In the genomic region with DNA sequence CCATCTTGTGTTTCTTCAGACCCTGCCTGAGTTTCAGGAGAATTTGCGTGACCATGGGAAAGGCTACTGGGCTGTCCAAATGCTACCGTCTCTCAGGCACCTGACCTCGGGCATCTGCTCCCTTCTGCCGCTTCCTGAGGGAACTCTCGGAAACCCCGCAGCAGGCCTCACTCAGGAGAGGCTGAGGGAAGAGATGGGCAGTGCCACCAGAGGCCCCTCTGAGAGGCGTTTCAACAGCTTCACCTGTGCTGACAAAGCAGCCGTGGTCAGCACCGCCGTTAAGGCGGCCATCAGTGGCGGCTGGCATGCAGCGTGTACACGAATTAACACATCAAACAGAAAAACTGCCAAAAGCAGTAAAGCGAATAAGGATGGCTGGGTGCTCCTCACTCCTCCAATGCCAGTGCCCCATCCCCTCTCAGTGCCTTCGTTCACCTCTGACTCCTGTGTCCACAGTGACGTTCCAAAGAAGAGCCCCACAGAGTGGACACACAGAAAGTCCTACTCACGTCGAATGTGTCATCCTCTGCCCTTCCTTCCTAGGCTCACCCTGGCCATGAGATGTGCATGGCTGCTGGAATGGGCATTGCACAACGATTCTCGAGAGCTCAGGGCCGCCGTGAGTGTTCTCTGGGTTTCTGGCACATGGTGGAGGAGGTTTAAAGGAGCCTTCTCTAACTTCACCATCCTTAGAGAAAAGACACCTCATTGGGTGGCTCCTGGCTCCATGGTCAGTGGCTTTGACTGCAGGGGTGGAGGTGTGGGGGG, we compare ENCODE assay signal across 1 cellular context.
TF ChIP-seq lines count a peak whose summit lies in the region.

No MANE protein-coding gene starts in this region.

TF ChIP-seq in HepG2, 621 proteins besides CTCF, POLR2A, EP300 and RAD21:
- TF ChIP-seq, protein P1, sequence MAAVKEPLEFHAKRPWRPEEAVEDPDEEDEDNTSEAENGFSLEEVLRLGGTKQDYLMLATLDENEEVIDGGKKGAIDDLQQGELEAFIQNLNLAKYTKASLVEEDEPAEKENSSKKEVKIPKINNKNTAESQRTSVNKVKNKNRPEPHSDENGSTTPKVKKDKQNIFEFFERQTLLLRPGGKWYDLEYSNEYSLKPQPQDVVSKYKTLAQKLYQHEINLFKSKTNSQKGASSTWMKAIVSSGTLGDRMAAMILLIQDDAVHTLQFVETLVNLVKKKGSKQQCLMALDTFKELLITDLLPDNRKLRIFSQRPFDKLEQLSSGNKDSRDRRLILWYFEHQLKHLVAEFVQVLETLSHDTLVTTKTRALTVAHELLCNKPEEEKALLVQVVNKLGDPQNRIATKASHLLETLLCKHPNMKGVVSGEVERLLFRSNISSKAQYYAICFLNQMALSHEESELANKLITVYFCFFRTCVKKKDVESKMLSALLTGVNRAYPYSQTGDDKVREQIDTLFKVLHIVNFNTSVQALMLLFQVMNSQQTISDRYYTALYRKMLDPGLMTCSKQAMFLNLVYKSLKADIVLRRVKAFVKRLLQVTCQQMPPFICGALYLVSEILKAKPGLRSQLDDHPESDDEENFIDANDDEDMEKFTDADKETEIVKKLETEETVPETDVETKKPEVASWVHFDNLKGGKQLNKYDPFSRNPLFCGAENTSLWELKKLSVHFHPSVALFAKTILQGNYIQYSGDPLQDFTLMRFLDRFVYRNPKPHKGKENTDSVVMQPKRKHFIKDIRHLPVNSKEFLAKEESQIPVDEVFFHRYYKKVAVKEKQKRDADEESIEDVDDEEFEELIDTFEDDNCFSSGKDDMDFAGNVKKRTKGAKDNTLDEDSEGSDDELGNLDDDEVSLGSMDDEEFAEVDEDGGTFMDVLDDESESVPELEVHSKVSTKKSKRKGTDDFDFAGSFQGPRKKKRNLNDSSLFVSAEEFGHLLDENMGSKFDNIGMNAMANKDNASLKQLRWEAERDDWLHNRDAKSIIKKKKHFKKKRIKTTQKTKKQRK (IDR thresholded peaks at IDR 0.05; ENCODE audit: low read length), result no peak
- TF ChIP-seq TCF7L2 (IDR thresholded peaks at IDR 0.05; ENCODE audit: low read depth, low read length) (no peak), CEBPB (IDR thresholded peaks at IDR 0.05; ENCODE audit: borderline replicate concordance, low read depth, low read length) (peak; percentile 67; the same call in 1 of the 2 replicates), FOXC1 (CRISPR knock-in tag; IDR thresholded peaks at IDR 0.05; ENCODE audit: borderline replicate concordance) (no peak), ISL2 (CRISPR knock-in tag; IDR thresholded peaks at IDR 0.05) (no peak), ZFP1 (CRISPR knock-in tag; IDR thresholded peaks at IDR 0.05) (no peak), KDM2A (CRISPR knock-in tag; IDR thresholded peaks at IDR 0.05; ENCODE audit: borderline replicate concordance, low read depth) (peak; percentile 28; the same call in 1 of the 2 replicates), POGK (CRISPR knock-in tag; conservative IDR thresholded peaks at IDR 0.05) (no peak), ZNF713 (CRISPR knock-in tag; IDR thresholded peaks at IDR 0.05) (no peak), MXD3 (CRISPR knock-in tag; IDR thresholded peaks at IDR 0.05) (no peak), ZNF629 (CRISPR knock-in tag; conservative IDR thresholded peaks at IDR 0.05) (no peak)
